Comparison of ENCODE assay signal across 1 cellular context in the genomic region with DNA sequence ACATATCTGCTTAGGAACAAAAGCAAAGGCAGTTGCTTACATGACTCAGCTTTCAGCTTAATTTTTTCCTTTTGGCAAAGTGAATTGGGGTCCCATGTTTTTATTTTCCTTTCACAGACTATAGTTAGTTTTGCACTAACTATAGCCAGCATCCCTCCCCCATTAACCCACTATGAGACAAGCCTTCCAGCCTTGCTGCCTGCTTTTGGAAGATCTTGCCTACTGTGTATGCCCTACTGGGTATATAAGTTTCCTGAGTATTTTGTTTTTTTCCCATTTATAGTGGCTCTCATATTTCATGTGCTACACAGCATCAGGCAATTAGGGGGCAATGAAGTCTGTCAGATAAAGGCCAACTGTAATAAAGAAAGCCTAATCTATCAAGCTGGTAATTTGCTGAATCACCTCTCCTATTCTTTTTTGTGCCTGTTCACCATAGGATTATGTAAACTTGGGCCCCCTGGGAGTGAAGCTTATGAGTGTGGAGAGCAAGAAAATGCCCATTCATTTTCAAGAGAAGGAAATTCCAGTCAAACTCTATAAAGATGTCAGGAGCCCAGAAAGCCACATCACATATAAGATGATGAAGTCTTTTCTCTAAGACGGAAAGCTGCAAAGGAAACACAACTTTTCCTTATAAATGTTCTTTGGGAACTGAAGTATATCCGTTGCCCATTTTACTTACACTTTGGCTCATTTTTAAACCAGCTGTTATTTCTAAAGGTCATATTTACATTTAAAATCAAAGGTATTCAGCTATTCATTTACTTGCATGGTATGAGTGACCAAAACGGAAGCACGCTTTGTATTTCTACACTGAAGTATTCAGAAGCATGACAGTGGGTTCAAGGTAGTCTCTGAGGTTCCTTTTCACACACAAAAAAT.
TF ChIP-seq lines count a peak whose summit lies in the region.

No MANE protein-coding gene starts in this region.

TF ChIP-seq in GM23338, 12 proteins besides CTCF, POLR2A, EP300 and RAD21 (continued from another document):
- TF ChIP-seq, protein P1, sequence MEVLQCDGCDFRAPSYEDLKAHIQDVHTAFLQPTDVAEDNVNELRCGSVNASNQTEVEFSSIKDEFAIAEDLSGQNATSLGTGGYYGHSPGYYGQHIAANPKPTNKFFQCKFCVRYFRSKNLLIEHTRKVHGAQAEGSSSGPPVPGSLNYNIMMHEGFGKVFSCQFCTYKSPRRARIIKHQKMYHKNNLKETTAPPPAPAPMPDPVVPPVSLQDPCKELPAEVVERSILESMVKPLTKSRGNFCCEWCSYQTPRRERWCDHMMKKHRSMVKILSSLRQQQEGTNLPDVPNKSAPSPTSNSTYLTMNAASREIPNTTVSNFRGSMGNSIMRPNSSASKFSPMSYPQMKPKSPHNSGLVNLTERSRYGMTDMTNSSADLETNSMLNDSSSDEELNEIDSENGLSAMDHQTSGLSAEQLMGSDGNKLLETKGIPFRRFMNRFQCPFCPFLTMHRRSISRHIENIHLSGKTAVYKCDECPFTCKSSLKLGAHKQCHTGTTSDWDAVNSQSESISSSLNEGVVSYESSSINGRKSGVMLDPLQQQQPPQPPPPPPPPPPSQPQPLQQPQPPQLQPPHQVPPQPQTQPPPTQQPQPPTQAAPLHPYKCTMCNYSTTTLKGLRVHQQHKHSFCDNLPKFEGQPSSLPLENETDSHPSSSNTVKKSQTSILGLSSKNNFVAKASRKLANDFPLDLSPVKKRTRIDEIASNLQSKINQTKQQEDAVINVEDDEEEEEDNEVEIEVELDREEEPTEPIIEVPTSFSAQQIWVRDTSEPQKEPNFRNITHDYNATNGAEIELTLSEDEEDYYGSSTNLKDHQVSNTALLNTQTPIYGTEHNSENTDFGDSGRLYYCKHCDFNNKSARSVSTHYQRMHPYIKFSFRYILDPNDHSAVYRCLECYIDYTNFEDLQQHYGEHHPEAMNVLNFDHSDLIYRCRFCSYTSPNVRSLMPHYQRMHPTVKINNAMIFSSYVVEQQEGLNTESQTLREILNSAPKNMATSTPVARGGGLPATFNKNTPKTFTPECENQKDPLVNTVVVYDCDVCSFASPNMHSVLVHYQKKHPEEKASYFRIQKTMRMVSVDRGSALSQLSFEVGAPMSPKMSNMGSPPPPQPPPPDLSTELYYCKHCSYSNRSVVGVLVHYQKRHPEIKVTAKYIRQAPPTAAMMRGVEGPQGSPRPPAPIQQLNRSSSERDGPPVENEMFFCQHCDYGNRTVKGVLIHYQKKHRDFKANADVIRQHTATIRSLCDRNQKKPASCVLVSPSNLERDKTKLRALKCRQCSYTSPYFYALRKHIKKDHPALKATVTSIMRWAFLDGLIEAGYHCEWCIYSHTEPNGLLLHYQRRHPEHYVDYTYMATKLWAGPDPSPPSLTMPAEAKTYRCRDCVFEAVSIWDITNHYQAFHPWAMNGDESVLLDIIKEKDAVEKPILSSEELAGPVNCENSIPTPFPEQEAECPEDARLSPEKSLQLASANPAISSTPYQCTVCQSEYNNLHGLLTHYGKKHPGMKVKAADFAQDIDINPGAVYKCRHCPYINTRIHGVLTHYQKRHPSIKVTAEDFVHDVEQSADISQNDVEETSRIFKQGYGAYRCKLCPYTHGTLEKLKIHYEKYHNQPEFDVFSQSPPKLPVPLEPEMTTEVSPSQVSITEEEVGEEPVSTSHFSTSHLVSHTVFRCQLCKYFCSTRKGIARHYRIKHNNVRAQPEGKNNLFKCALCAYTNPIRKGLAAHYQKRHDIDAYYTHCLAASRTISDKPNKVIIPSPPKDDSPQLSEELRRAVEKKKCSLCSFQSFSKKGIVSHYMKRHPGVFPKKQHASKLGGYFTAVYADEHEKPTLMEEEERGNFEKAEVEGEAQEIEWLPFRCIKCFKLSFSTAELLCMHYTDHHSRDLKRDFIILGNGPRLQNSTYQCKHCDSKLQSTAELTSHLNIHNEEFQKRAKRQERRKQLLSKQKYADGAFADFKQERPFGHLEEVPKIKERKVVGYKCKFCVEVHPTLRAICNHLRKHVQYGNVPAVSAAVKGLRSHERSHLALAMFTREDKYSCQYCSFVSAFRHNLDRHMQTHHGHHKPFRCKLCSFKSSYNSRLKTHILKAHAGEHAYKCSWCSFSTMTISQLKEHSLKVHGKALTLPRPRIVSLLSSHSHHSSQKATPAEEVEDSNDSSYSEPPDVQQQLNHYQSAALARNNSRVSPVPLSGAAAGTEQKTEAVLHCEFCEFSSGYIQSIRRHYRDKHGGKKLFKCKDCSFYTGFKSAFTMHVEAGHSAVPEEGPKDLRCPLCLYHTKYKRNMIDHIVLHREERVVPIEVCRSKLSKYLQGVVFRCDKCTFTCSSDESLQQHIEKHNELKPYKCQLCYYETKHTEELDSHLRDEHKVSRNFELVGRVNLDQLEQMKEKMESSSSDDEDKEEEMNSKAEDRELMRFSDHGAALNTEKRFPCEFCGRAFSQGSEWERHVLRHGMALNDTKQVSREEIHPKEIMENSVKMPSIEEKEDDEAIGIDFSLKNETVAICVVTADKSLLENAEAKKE (CRISPR knock-in tag; IDR thresholded peaks at IDR 0.05): no peak
- TF ChIP-seq JUNB (IDR thresholded peaks at IDR 0.05; ENCODE audit: unreplicated experiment) (no peak), EZH2 (IDR thresholded peaks at IDR 0.05; ENCODE audit: low read depth, unreplicated experiment) (no peak), CREB1 (CRISPR knock-in tag; IDR thresholded peaks at IDR 0.05; ENCODE audit: low read depth) (no peak), EZH2phosphoT487 (IDR thresholded peaks at IDR 0.05; ENCODE audit: unreplicated experiment) (no peak), ZNF331 (CRISPR knock-in tag; IDR thresholded peaks at IDR 0.05; ENCODE audit: low read depth) (no peak)
- TF ChIP-seq, protein P2, sequence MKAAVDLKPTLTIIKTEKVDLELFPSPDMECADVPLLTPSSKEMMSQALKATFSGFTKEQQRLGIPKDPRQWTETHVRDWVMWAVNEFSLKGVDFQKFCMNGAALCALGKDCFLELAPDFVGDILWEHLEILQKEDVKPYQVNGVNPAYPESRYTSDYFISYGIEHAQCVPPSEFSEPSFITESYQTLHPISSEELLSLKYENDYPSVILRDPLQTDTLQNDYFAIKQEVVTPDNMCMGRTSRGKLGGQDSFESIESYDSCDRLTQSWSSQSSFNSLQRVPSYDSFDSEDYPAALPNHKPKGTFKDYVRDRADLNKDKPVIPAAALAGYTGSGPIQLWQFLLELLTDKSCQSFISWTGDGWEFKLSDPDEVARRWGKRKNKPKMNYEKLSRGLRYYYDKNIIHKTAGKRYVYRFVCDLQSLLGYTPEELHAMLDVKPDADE (IDR thresholded peaks at IDR 0.05): no peak
- TF ChIP-seq, protein P3, sequence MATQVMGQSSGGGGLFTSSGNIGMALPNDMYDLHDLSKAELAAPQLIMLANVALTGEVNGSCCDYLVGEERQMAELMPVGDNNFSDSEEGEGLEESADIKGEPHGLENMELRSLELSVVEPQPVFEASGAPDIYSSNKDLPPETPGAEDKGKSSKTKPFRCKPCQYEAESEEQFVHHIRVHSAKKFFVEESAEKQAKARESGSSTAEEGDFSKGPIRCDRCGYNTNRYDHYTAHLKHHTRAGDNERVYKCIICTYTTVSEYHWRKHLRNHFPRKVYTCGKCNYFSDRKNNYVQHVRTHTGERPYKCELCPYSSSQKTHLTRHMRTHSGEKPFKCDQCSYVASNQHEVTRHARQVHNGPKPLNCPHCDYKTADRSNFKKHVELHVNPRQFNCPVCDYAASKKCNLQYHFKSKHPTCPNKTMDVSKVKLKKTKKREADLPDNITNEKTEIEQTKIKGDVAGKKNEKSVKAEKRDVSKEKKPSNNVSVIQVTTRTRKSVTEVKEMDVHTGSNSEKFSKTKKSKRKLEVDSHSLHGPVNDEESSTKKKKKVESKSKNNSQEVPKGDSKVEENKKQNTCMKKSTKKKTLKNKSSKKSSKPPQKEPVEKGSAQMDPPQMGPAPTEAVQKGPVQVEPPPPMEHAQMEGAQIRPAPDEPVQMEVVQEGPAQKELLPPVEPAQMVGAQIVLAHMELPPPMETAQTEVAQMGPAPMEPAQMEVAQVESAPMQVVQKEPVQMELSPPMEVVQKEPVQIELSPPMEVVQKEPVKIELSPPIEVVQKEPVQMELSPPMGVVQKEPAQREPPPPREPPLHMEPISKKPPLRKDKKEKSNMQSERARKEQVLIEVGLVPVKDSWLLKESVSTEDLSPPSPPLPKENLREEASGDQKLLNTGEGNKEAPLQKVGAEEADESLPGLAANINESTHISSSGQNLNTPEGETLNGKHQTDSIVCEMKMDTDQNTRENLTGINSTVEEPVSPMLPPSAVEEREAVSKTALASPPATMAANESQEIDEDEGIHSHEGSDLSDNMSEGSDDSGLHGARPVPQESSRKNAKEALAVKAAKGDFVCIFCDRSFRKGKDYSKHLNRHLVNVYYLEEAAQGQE (IDR thresholded peaks at IDR 0.05; ENCODE audit: unreplicated experiment): no peak
